Comparison of ENCODE assay signal across 13 cellular contexts in genomic region chr13:50170447-50171037, GRCh38.
DNase-seq lines count a peak whose midpoint lies in the region; ATAC-seq and TF ChIP-seq lines count a peak whose summit lies in the region.
"Had no signal": no experiment of that assay in that cellular context is flagged by ENCODE, and none has a peak within 500 bp of the region (broad histone marks: within the 10 kb centered on the region; RNA-seq: fewer than 3 reads in every experiment).

No MANE protein-coding gene starts in this region.

- TF ChIP-seq CTCF in heart right ventricle (IDR thresholded peaks at IDR 0.05) (peak in 7 of 9 donors; percentile 27 to 58 (median 54)), WI38 (IDR thresholded peaks at IDR 0.05; ENCODE audit: low read depth, low read length) (peak; percentile 7; the same call in 1 of the 2 replicates), uterus (IDR thresholded peaks at IDR 0.05) (peak; percentile 28 to 39 (median 34))

- ATAC-seq in heart right ventricle (no peak), Right ventricle myocardium inferior (no peak)
- ATAC-seq: activated CD4-positive, alpha-beta T cell treated with anti-CD3 and anti-CD28 coated beads for 36 hours; esophagus mucosa had no signal

- H3K4me3 ChIP-seq in heart right ventricle (no peak overlapping the region), WI38 (ENCODE audit: low read depth, low read length) (no peak overlapping the region), uterus (no peak overlapping the region)
- H3K4me3 ChIP-seq: skin epidermis had no signal

- H3K27me3 ChIP-seq in heart right ventricle (no peaks in the 10 kb centered on the region), uterus (no peaks in the 10 kb centered on the region)

- H3K36me3 ChIP-seq in heart right ventricle (no peaks in the 10 kb centered on the region), uterus (no peaks in the 10 kb centered on the region)

- TF ChIP-seq POLR2A in uterus (IDR thresholded peaks at IDR 0.05): no peak

- WGBS in heart right ventricle, 2 donors: 65 to 70% methylated on average over 2 of the region's 2 CpGs

- H3K27ac ChIP-seq in heart right ventricle (no peak overlapping the region), uterus (no peak overlapping the region)
- H3K27ac ChIP-seq: skin epidermis had no signal

- no peaks in the 10 kb centered on the region for H3K4me1 ChIP-seq in heart right ventricle
- H3K4me1 ChIP-seq in uterus: no peaks in the 10 kb centered on the region

- intact Hi-C loops in heart right ventricle (cut with DNase I): loop anchor here in 4 of 10 donors (5.0 to 10.0 kb wide), 4 partner anchors 362 to 632 kb away; no protein-coding TSS in a partner anchor
- intact Hi-C loops in Right ventricle myocardium inferior (cut with DNase I): no loop called here
- intact Hi-C loops in uterus (cut with DNase I; ENCODE audit: low total_unique reads): no loop called here

- H3K9me3 ChIP-seq in heart right ventricle (no peaks in the 10 kb centered on the region), uterus (no peaks in the 10 kb centered on the region)

- DNase-seq in heart right ventricle: no peak
- DNase-seq in Right ventricle myocardium inferior (ENCODE audit: missing footprints): no peak
- DNase-seq in inferior parietal cortex (ENCODE audit: extremely low spot score): peak; percentile 15
- no peak for DNase-seq in uterus
- DNase-seq in mesenteric fat pad (ENCODE audit: low spot score): no peak
- no peak for DNase-seq in NCI-H526 (lab: John Stamatoyannopoulos, UW)
- no peak for DNase-seq in occipital lobe (lab: John Stamatoyannopoulos, UW)
- DNase-seq: activated CD4-positive, alpha-beta T cell treated with anti-CD3 and anti-CD28 coated beads for 36 hours; SHP77; stimulated activated CD8-positive, alpha-beta memory T cell treated with anti-CD3 and anti-CD28 coated beads, Interleukin-4, amount 100 ng/mL, for 48 hours had no signal
